16 cellular contexts compared by ENCODE assay signal in the genomic region with DNA sequence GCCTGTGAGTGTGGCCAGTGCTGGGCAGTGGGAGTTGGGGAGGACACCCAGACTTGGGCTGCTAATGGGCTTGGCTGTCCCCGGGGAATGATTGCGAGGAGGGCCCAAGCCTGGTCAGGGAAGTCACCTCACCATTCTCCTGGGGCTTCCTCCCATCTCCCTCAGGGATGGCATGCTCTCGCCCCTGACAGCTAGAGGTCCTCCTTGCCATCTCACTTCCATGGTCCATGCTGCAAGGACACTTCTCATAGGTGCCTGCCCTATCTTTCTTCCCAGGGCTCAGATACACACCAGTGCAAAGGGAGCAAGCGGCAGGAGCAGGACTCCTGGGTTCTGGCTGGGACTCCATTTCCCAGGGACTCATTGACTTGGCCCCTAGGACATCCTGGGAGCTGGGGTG. TPM values are rescaled to one million over a fixed set of nuclear protein-coding genes. Genes with fewer than 3 reads are reported as not detected.
A peak's percentile ranks its signal among the peaks of the same experiment; 100 is the strongest.
DNase-seq lines count a peak whose midpoint lies in the region; TF ChIP-seq lines count a peak whose summit lies in the region.
"Had no signal": no experiment of that assay in that cellular context is flagged by ENCODE, and none has a peak within 500 bp of the region (broad histone marks: within the 10 kb centered on the region; RNA-seq: fewer than 3 reads in every experiment).

No MANE protein-coding gene starts in this region.

- H3K18ac ChIP-seq in neuronal stem cell (ENCODE audit: low read length), result peak overlapping the region; percentile 29

- H3K79me2 ChIP-seq in Loucy (ENCODE audit: insufficient read depth, low read length), result no peaks in the 10 kb centered on the region

- H3K4me3 Mint-ChIP-seq in activated CD4-positive, alpha-beta T cell treated with anti-CD3 and anti-CD28 coated beads, Interleukin-2, amount 10 ng/mL, durations not matched to agents 7 days and 5 days, result no peak overlapping the region
- H3K4me3 Mint-ChIP-seq: CD8-positive, alpha-beta memory T cell had no signal

- TF ChIP-seq CTCF in Loucy (conservative IDR thresholded peaks at IDR 0.05; ENCODE audit: low read length) (0 out of 2 replicates have a peak, but pooled peaks have one; percentile 9), dorsolateral prefrontal cortex (IDR thresholded peaks at IDR 0.05 in 54 of 56, conservative IDR thresholded peaks at IDR 0.05 in 2 of 56; ENCODE audit: low read depth in 1 of 56, partially characterized antibody in 56 of 56) (no peak)

- H4K91ac ChIP-seq in neuronal stem cell (ENCODE audit: low read depth, low read length, poor library complexity), result no peak overlapping the region

- POLR2A ChIA-PET in activated CD4-positive, alpha-beta T cell treated with anti-CD3 and anti-CD28 coated beads, Interleukin-2, amount 10 ng/mL, durations not matched to agents 7 days and 5 days (lab: Charles Lee), result no interaction called here

- no peak overlapping the region for H3K4me3 ChIP-seq in Loucy (ENCODE audit: low read length, poor library complexity, severe bottlenecking)
- H3K4me3 ChIP-seq in neuronal stem cell (ENCODE audit: low read length in 2 of 2), result peak overlapping the region in 1 of 2 donors; percentile 36
- H3K4me3 ChIP-seq in dorsolateral prefrontal cortex, result no peak overlapping the region
- H3K4me3 ChIP-seq: Peyer's patch had no signal

- no peak overlapping the region for H3K4ac ChIP-seq in neuronal stem cell (ENCODE audit: low read length)

- H3K9me3 ChIP-seq in Loucy (ENCODE audit: insufficient read depth, low read depth, low read length), result no peaks in the 10 kb centered on the region
- no peaks in the 10 kb centered on the region for H3K9me3 ChIP-seq in neuronal stem cell (replicated peaks in 1 of 2; ENCODE audit: control insufficient read depth in 2 of 2, insufficient read depth in 1 of 2, low read depth in 1 of 2, low read length in 2 of 2)
- H3K9me3 ChIP-seq: BE2C, Peyer's patch had no signal

- no peaks in the 10 kb centered on the region for H3K9me2 ChIP-seq in Loucy (replicated peaks; ENCODE audit: low read depth, low read length)

- no peak overlapping the region for H2BK120ac ChIP-seq in neuronal stem cell (ENCODE audit: low read depth, low read length)

- no peak overlapping the region for H4K8ac ChIP-seq in neuronal stem cell (ENCODE audit: low read depth, low read length)

- H3K4me2 ChIP-seq in Loucy (ENCODE audit: low read depth, low read length, poor library complexity, severe bottlenecking), result no peak overlapping the region
- H3K4me2 ChIP-seq in neuronal stem cell (ENCODE audit: insufficient read depth, low read length, poor library complexity, severe bottlenecking), result no peak overlapping the region

- CTCF ChIA-PET in activated CD4-positive, alpha-beta T cell treated with anti-CD3 and anti-CD28 coated beads, Interleukin-2, amount 10 ng/mL, durations not matched to agents 7 days and 5 days (lab: Charles Lee), result interaction anchor here (1.1 to 13.0 kb wide), 4 partner anchors 9 to 139 kb away, joined by 3 to 158 read pairs (median 33); no protein-coding TSS in a partner anchor

- DNase-seq in activated CD4-positive, alpha-beta T cell treated with anti-CD3 and anti-CD28 coated beads, Interleukin-2, amount 10 ng/mL, durations not matched to agents 7 days and 5 days, result no peak
- DNase-seq in activated CD4-positive, alpha-beta T cell treated with anti-CD3 and anti-CD28 coated beads for 48 hours, result no peak
- DNase-seq in UCSD-AML1 (lab: John Stamatoyannopoulos, UW; ENCODE audit: unreplicated experiment) (peak; percentile 30), neuronal stem cell (ENCODE audit: low spot score) (no peak), dorsolateral prefrontal cortex (no peak), cerebellum (ENCODE audit: low spot score) (no peak)
- DNase-seq: BE2C; CD8-positive, alpha-beta memory T cell; Kasumi-1; NCI-H1417 treated with DMSO at 0.1 percent for 48 hours; NCI-H2029 treated with DMSO at 0.1 percent for 48 hours; NCI-H510A treated with DMSO at 0.1 percent for 48 hours; Peyer's patch; SHP77 had no signal

- H3K36me3 Mint-ChIP-seq in activated CD4-positive, alpha-beta T cell treated with anti-CD3 and anti-CD28 coated beads, Interleukin-2, amount 10 ng/mL, durations not matched to agents 7 days and 5 days (ENCODE audit: low read depth), result no peaks in the 10 kb centered on the region
- H3K36me3 Mint-ChIP-seq: CD8-positive, alpha-beta memory T cell had no signal

- H2AK5ac ChIP-seq in neuronal stem cell (ENCODE audit: low read depth, low read length), result no peak overlapping the region

- intact Hi-C loops in dorsolateral prefrontal cortex (cut with DNase I), result no loop called here

- no peak overlapping the region for H2BK12ac ChIP-seq in neuronal stem cell (ENCODE audit: low read length)

- no peak overlapping the region for H3K14ac ChIP-seq in neuronal stem cell (ENCODE audit: low read length)

- no peaks in the 10 kb centered on the region for H3F3A ChIP-seq in Loucy (ENCODE audit: low read depth)

- peaks cover 63% of the 10 kb centered on the region for H3K4me1 Mint-ChIP-seq in activated CD4-positive, alpha-beta T cell treated with anti-CD3 and anti-CD28 coated beads, Interleukin-2, amount 10 ng/mL, durations not matched to agents 7 days and 5 days

- H3K9ac ChIP-seq in Loucy (ENCODE audit: low read depth, low read length, poor library complexity, severe bottlenecking) (no peak overlapping the region), neuronal stem cell (ENCODE audit: low read depth, low read length, poor library complexity) (peak overlapping the region; percentile 9)

- H3K4me1 ChIP-seq in Loucy (ENCODE audit: insufficient read depth, low read length, poor library complexity, severe bottlenecking) (peaks cover 64% of the 10 kb centered on the region), neuronal stem cell (ENCODE audit: control insufficient read depth in 2 of 2, insufficient read depth in 1 of 2, low read depth in 1 of 2, low read length in 2 of 2) (peaks cover 19 to 20% of the 10 kb centered on the region in 2 donors)

- H2AFZ ChIP-seq in Loucy (ENCODE audit: low read length) (no peak overlapping the region), neuronal stem cell (ENCODE audit: low read length) (no peak overlapping the region)

- no peaks in the 10 kb centered on the region for H3K9me3 Mint-ChIP-seq in activated CD4-positive, alpha-beta T cell treated with anti-CD3 and anti-CD28 coated beads, Interleukin-2, amount 10 ng/mL, durations not matched to agents 7 days and 5 days
- H3K9me3 Mint-ChIP-seq: CD8-positive, alpha-beta memory T cell had no signal

- no peaks in the 10 kb centered on the region for H3K79me1 ChIP-seq in neuronal stem cell (ENCODE audit: low read depth, low read length)

- H3K23ac ChIP-seq in neuronal stem cell (ENCODE audit: low read depth, low read length, poor library complexity), result peak overlapping the region; percentile 80

- H3K27me3 Mint-ChIP-seq in activated CD4-positive, alpha-beta T cell treated with anti-CD3 and anti-CD28 coated beads, Interleukin-2, amount 10 ng/mL, durations not matched to agents 7 days and 5 days, result peaks cover 12% of the 10 kb centered on the region

- H3K27ac ChIP-seq in neuronal stem cell (replicated peaks; ENCODE audit: low read length) (no peak overlapping the region), dorsolateral prefrontal cortex (no peak overlapping the region)
- H3K27ac ChIP-seq: Peyer's patch had no signal

- no peaks in the 10 kb centered on the region for H4K20me1 ChIP-seq in Loucy (ENCODE audit: insufficient read depth, low read length, poor library complexity, severe bottlenecking)

- no CpG with 5 or more reads among the region's 4 CpGs for WGBS in neuronal stem cell (ENCODE audit: extremely low coverage in 2 of 2, insufficient read length in 2 of 2, insufficient replicate concordance in 1 of 2), 2 donors

- no peaks in the 10 kb centered on the region for H3K27me3 ChIP-seq in Loucy (ENCODE audit: insufficient read depth, low read length, poor library complexity, severe bottlenecking)
- H3K27me3 ChIP-seq in neuronal stem cell (ENCODE audit: control insufficient read depth in 3 of 3, insufficient read depth in 3 of 3, low read depth in 1 of 3, low read length in 3 of 3), result peaks cover 11 to 83% (median 45%) of the 10 kb centered on the region in 3 experiments
- H3K27me3 ChIP-seq in dorsolateral prefrontal cortex, result peaks cover 0 to 61% (median 32%) of the 10 kb centered on the region in 45 donors

- H2BK15ac ChIP-seq in neuronal stem cell (ENCODE audit: low read length), result peak overlapping the region; percentile 86

- peak overlapping the region; percentile 29 for H3K27ac Mint-ChIP-seq in activated CD4-positive, alpha-beta T cell treated with anti-CD3 and anti-CD28 coated beads, Interleukin-2, amount 10 ng/mL, durations not matched to agents 7 days and 5 days

- H3K36me3 ChIP-seq in Loucy (ENCODE audit: insufficient read depth, low read length), result no peaks in the 10 kb centered on the region
- H3K36me3 ChIP-seq in neuronal stem cell (replicated peaks in 1 of 2; ENCODE audit: control insufficient read depth in 2 of 2, insufficient read depth in 2 of 2, low read length in 2 of 2), result no peaks in the 10 kb centered on the region
- H3K36me3 ChIP-seq: BE2C, Peyer's patch had no signal

- H2BK5ac ChIP-seq in neuronal stem cell (ENCODE audit: low read length), result no peak overlapping the region

RNA-seq across cellular contexts. Expression of a gene that starts 4.1 kb away (rescaled TPM):
- total RNA-seq in activated CD4-positive, alpha-beta T cell treated with anti-CD3 and anti-CD28 coated beads, Interleukin-2, amount 10 ng/mL, durations not matched to agents 7 days and 5 days, result 1 to 10 TPM; 1.9 to 2.0 TPM
- polyA plus RNA-seq in neuronal stem cell (2013, experiment 1 of 2), result 0.07 TPM
- 0.11 TPM for polyA plus RNA-seq in neuronal stem cell (2013, experiment 2 of 2)
- total RNA-seq in dorsolateral prefrontal cortex, result 1 to 10 TPM in 20 of 120 experiments, under 1 TPM in 70, not detected in 30; 0.16 to 3.1 (median 0.66) TPM
- total RNA-seq in cerebellum, result 1.6 TPM
- polyA plus RNA-seq: AG04450; CD8-positive, alpha-beta memory T cell had no signal

RNA-seq across cellular contexts. Expression of a gene that starts 5.9 kb away (rescaled TPM):
- under 1 TPM in 1 of 2 experiments, not detected in 1; 0.05 TPM for total RNA-seq in activated CD4-positive, alpha-beta T cell treated with anti-CD3 and anti-CD28 coated beads, Interleukin-2, amount 10 ng/mL, durations not matched to agents 7 days and 5 days
- 0.01 TPM for polyA plus RNA-seq in neuronal stem cell (2013, experiment 1 of 2)
- polyA plus RNA-seq in neuronal stem cell (2013, experiment 2 of 2), result 0.01 TPM
- total RNA-seq in dorsolateral prefrontal cortex, result 1 to 10 TPM in 8 of 120 experiments, under 1 TPM in 48, not detected in 64; 0.07 to 2.8 (median 0.30) TPM
- 0.36 TPM for total RNA-seq in cerebellum
- total RNA-seq: Peyer's patch had no signal
- polyA plus RNA-seq: AG04450; CD8-positive, alpha-beta memory T cell had no signal

RNA-seq across cellular contexts. Expression of a gene that starts 28.7 kb away (rescaled TPM):
- total RNA-seq in activated CD4-positive, alpha-beta T cell treated with anti-CD3 and anti-CD28 coated beads, Interleukin-2, amount 10 ng/mL, durations not matched to agents 7 days and 5 days, result under 1 TPM; 0.07 to 0.15 TPM
- polyA plus RNA-seq in neuronal stem cell (2013, experiment 1 of 2), result 0.78 TPM
- polyA plus RNA-seq in neuronal stem cell (2013, experiment 2 of 2), result 0.62 TPM
- total RNA-seq in dorsolateral prefrontal cortex (10 to 100 TPM in 7 of 120 experiments, 1 to 10 TPM in 113; 1.9 to 15.2 (median 5.0) TPM), cerebellum (1.8 TPM)
- total RNA-seq: CD8-positive, alpha-beta memory T cell had no signal
- polyA plus RNA-seq: CD8-positive, alpha-beta memory T cell had no signal

RNA-seq across cellular contexts. Expression of a gene that starts 48.1 kb away (rescaled TPM):
- total RNA-seq in activated CD4-positive, alpha-beta T cell treated with anti-CD3 and anti-CD28 coated beads, Interleukin-2, amount 10 ng/mL, durations not matched to agents 7 days and 5 days, result 10 to 100 TPM; 56.3 to 63.5 TPM
- 4.3 TPM for polyA plus RNA-seq in neuronal stem cell (2013, experiment 1 of 2)
- polyA plus RNA-seq in neuronal stem cell (2013, experiment 2 of 2), result 3.5 TPM
- 1 to 10 TPM in 28 of 120 experiments, under 1 TPM in 57, not detected in 35; 0.25 to 3.8 (median 0.84) TPM for total RNA-seq in dorsolateral prefrontal cortex
- total RNA-seq in cerebellum, result not detected

RNA-seq across cellular contexts. Expression of a gene that starts 55.6 kb away (rescaled TPM):
- total RNA-seq in activated CD4-positive, alpha-beta T cell treated with anti-CD3 and anti-CD28 coated beads, Interleukin-2, amount 10 ng/mL, durations not matched to agents 7 days and 5 days, result not detected
- 0.03 TPM for polyA plus RNA-seq in neuronal stem cell (2013, experiment 1 of 2)
- polyA plus RNA-seq in neuronal stem cell (2013, experiment 2 of 2), result 0.01 TPM
- under 1 TPM in 11 of 120 experiments, not detected in 109; 0.23 to 0.84 (median 0.42) TPM for total RNA-seq in dorsolateral prefrontal cortex
- 0.64 TPM for total RNA-seq in cerebellum
- total RNA-seq: CD8-positive, alpha-beta memory T cell; Peyer's patch had no signal
- polyA plus RNA-seq: AG04450; CD8-positive, alpha-beta memory T cell had no signal
